Comparison of ENCODE assay signal across 8 cellular contexts in genomic region chr5:93800988-93801811, GRCh38. TPM values are rescaled to one million over a fixed set of nuclear protein-coding genes. Genes with fewer than 3 reads are reported as not detected.
A peak's percentile ranks its signal among the peaks of the same experiment; 100 is the strongest.
DNase-seq lines count a peak whose midpoint lies in the region; ATAC-seq, FAIRE-seq and TF ChIP-seq lines count a peak whose summit lies in the region.

No MANE protein-coding gene starts in this region.

- H3K27me3 ChIP-seq in GM06990 (replicated peaks; ENCODE audit: control insufficient read depth, insufficient read depth, low read length) (no peaks in the 10 kb centered on the region), bronchial epithelial cell (ENCODE audit: control insufficient read depth, insufficient read depth, low read length) (no peaks in the 10 kb centered on the region), left lung (no peaks in the 10 kb centered on the region), vagina (no peaks in the 10 kb centered on the region)

- H3K36me3 ChIP-seq in GM06990 (ENCODE audit: control insufficient read depth, insufficient read depth, low read length), result no peaks in the 10 kb centered on the region
- no peaks in the 10 kb centered on the region for H3K36me3 ChIP-seq in bronchial epithelial cell (ENCODE audit: control insufficient read depth, insufficient read depth, low read length)
- H3K36me3 ChIP-seq in left lung, result no peaks in the 10 kb centered on the region
- no peaks in the 10 kb centered on the region for H3K36me3 ChIP-seq in vagina

- H3K27ac ChIP-seq in left lung (no peak overlapping the region), vagina (no peak overlapping the region)

- no peak overlapping the region for H3K4me3 ChIP-seq in GM06990 (replicated peaks; ENCODE audit: low read depth, low read length)
- H3K4me3 ChIP-seq in bronchial epithelial cell (ENCODE audit: low read depth, low read length), result no peak overlapping the region
- no peak overlapping the region for H3K4me3 ChIP-seq in left lung
- no peak overlapping the region for H3K4me3 ChIP-seq in vagina

- no peak for TF ChIP-seq POLR2A in vagina (IDR thresholded peaks at IDR 0.05)

- peaks cover 0 to 3% of the 10 kb centered on the region in 2 donors for H3K4me1 ChIP-seq in left lung
- no peaks in the 10 kb centered on the region for H3K4me1 ChIP-seq in vagina

- DNase-seq in AML-193 (lab: John Stamatoyannopoulos, UW) (peak; percentile 59 to 69), GM06990 (ENCODE audit: extremely low read depth, insufficient read length) (peak; percentile 7), NCI-H345 treated with DMSO at 0.1 percent for 48 hours (lab: John Stamatoyannopoulos, UW; ENCODE audit: unreplicated experiment) (peak; percentile 24), bronchial epithelial cell (ENCODE audit: low read depth) (peak; percentile 73), left lung (peak in 1 of 2 donors; percentile 33), vagina (ENCODE audit: extremely low spot score in 2 of 2) (no peak)

- peak; percentile 52 for ATAC-seq in HG02973 (IDR thresholded peaks at IDR 0.05; ENCODE audit: unreplicated experiment)
- peak; percentile 82 for ATAC-seq in left lung
- no peak for ATAC-seq in GM19452 (IDR thresholded peaks at IDR 0.05; ENCODE audit: unreplicated experiment)

- no peak for FAIRE-seq in bronchial epithelial cell (lab: Jason Lieb, UNC)

- no peaks in the 10 kb centered on the region for H3K9me3 ChIP-seq in left lung
- no peaks in the 10 kb centered on the region for H3K9me3 ChIP-seq in vagina

- peak; percentile 50 for TF ChIP-seq CTCF in GM06990 (IDR thresholded peaks at IDR 0.05; ENCODE audit: insufficient read depth, low read length, poor library complexity, severe bottlenecking)
- peak; percentile 43 for TF ChIP-seq CTCF in bronchial epithelial cell (IDR thresholded peaks at IDR 0.05; ENCODE audit: insufficient read depth, low read length, severe bottlenecking)
- TF ChIP-seq CTCF in left lung (IDR thresholded peaks at IDR 0.05), result peak; percentile 33 to 60
- peak; percentile 25 to 70 (median 67) for TF ChIP-seq CTCF in vagina (IDR thresholded peaks at IDR 0.05)

- intact Hi-C loops in left lung (cut with DNase I) (no loop called here), vagina (cut with DNase I) (loop anchor here (10.0 kb wide), 1 partner anchor 226 kb away; no protein-coding TSS in a partner anchor)

RNA-seq across cellular contexts. Expression of gene POU5F2, which starts 59.8 kb away (rescaled TPM):
- total RNA-seq in bronchial epithelial cell (0.53 and 0.64 TPM in 2 replicates), left lung (1 to 10 TPM; 1.2 to 2.3 TPM), vagina (3.2 TPM)

Comparison
In these comparisons a context has a peak if more than half of its experiments do, and no peak if none do; other contexts are left out.
1. DNase-seq: peak in AML-193 (2 of 2), GM06990 (single experiment), NCI-H345 treated with DMSO at 0.1 percent for 48 hours (single experiment) and bronchial epithelial cell (single experiment); none in vagina (0 of 2).
2. Peak in every context shown above with its lines, with median percentiles within 50 percentile points of each other: CTCF ChIP-seq.